ENCODE assay signal across 10 cellular contexts in genomic region chr17:35890774-35891155, GRCh38. TPM values are rescaled to one million over a fixed set of nuclear protein-coding genes. Genes with fewer than 3 reads are reported as not detected.
DNase-seq lines count a peak whose midpoint lies in the region; ATAC-seq and TF ChIP-seq lines count a peak whose summit lies in the region.
"Had no signal": no experiment of that assay in that cellular context is flagged by ENCODE, and none has a peak within 500 bp of the region (broad histone marks: within the 10 kb centered on the region; RNA-seq: fewer than 3 reads in every experiment).

No MANE protein-coding gene starts in this region.

- TF ChIP-seq POLR2A in gastroesophageal sphincter (IDR thresholded peaks at IDR 0.05): no peak

- peak; percentile 65 to 82 for ATAC-seq in natural killer cell treated with Interleukin-12 subunit alpha and Interleukin-12 subunit beta and Interleukin-15 and Interleukin-18, amount 100 ng/mL, for 72 hours
- ATAC-seq in gastroesophageal sphincter (no peak), HG02642 (IDR thresholded peaks at IDR 0.05; ENCODE audit: poor library complexity, unreplicated experiment) (no peak), HG03039 (IDR thresholded peaks at IDR 0.05; ENCODE audit: unreplicated experiment) (no peak)

- WGBS in gastroesophageal sphincter (ENCODE audit: low coverage in 1 of 2), 2 donors: 70% methylated on average over 2 of the region's 4 CpGs; no CpG with 5 or more reads in 1 of the 2 donors

- H3K9me3 Mint-ChIP-seq in natural killer cell treated with Interleukin-12 subunit alpha and Interleukin-12 subunit beta and Interleukin-15 and Interleukin-18, amount 100 ng/mL, for 72 hours: peaks cover 4% of the 10 kb centered on the region

- no peaks in the 10 kb centered on the region for H3K9me3 ChIP-seq in gastroesophageal sphincter
- H3K9me3 ChIP-seq: A549 had no signal

- H3K27ac ChIP-seq in gastroesophageal sphincter: no peak overlapping the region

- H3K27me3 ChIP-seq in gastroesophageal sphincter: no peaks in the 10 kb centered on the region

- H3K4me1 Mint-ChIP-seq in natural killer cell treated with Interleukin-12 subunit alpha and Interleukin-12 subunit beta and Interleukin-15 and Interleukin-18, amount 100 ng/mL, for 72 hours (ENCODE audit: low read depth in 2 of 2): peaks cover 72 to 74% of the 10 kb centered on the region in 2 donors

- no peaks in the 10 kb centered on the region for H3K27me3 Mint-ChIP-seq in natural killer cell treated with Interleukin-12 subunit alpha and Interleukin-12 subunit beta and Interleukin-15 and Interleukin-18, amount 100 ng/mL, for 72 hours

- H3K36me3 Mint-ChIP-seq in natural killer cell treated with Interleukin-12 subunit alpha and Interleukin-12 subunit beta and Interleukin-15 and Interleukin-18, amount 100 ng/mL, for 72 hours: no peaks in the 10 kb centered on the region

- H3K27ac Mint-ChIP-seq in natural killer cell treated with Interleukin-12 subunit alpha and Interleukin-12 subunit beta and Interleukin-15 and Interleukin-18, amount 100 ng/mL, for 72 hours: peak overlapping the region; percentile 85 to 91

- TF ChIP-seq EP300 in gastroesophageal sphincter (IDR thresholded peaks at IDR 0.05): no peak

- H3K36me3 ChIP-seq in gastroesophageal sphincter: no peaks in the 10 kb centered on the region

- DNase-seq in NCI-H1417 (lab: John Stamatoyannopoulos, UW) (peak; percentile 34 to 72 (median 54)), NCI-H1417 treated with DMSO at 0.1 percent for 48 hours (lab: John Stamatoyannopoulos, UW) (no peak), NCI-H1105 treated with DMSO at 0.1 percent for 48 hours (lab: John Stamatoyannopoulos, UW) (peak; percentile 11)
- DNase-seq in activated T-cell treated with anti-CD3 and anti-CD28 coated beads, Interleukin-2, amount 50 U/mL, for 48 hours: peak; percentile 26 to 44
- DNase-seq in natural killer cell treated with Interleukin-12 subunit alpha and Interleukin-12 subunit beta and Interleukin-15 and Interleukin-18, amount 100 ng/mL, for 72 hours (ENCODE audit: low spot score): peak; percentile 79

- TF ChIP-seq CTCF in gastroesophageal sphincter (IDR thresholded peaks at IDR 0.05): no peak

- no peak overlapping the region for H3K4me3 ChIP-seq in gastroesophageal sphincter
- H3K4me3 ChIP-seq: A549 had no signal

- peaks cover 0 to 7% (median 0%) of the 10 kb centered on the region in 3 donors for H3K4me1 ChIP-seq in gastroesophageal sphincter

- H3K4me3 Mint-ChIP-seq in natural killer cell treated with Interleukin-12 subunit alpha and Interleukin-12 subunit beta and Interleukin-15 and Interleukin-18, amount 100 ng/mL, for 72 hours: peak overlapping the region; percentile 75

RNA-seq across cellular contexts. Expression of gene CCL5, which starts 10.6 kb away (rescaled TPM):
- total RNA-seq in natural killer cell treated with Interleukin-12 subunit alpha and Interleukin-12 subunit beta and Interleukin-15 and Interleukin-18, amount 100 ng/mL, for 72 hours: 100 to 1,000 TPM in 1 of 2 donors, 10 to 100 TPM in 1; 97.5 to 224 TPM
- total RNA-seq in gastroesophageal sphincter: 1 to 10 TPM in 3 of 4 donors, under 1 TPM in 1; 0.78 to 3.8 (median 2.2) TPM

RNA-seq across cellular contexts. Expression of gene HEATR9, which starts 22.1 kb away (rescaled TPM):
- 1 to 10 TPM in 1 of 2 donors, under 1 TPM in 1; 0.81 to 2.9 TPM for total RNA-seq in natural killer cell treated with Interleukin-12 subunit alpha and Interleukin-12 subunit beta and Interleukin-15 and Interleukin-18, amount 100 ng/mL, for 72 hours
- under 1 TPM in 1 of 4 donors, not detected in 3; 0.27 TPM for total RNA-seq in gastroesophageal sphincter
- total RNA-seq: cardiac septum had no signal

RNA-seq across cellular contexts. Expression of gene RDM1, which starts 39.8 kb away (rescaled TPM):
- 1 to 10 TPM; 1.3 to 3.5 TPM for total RNA-seq in natural killer cell treated with Interleukin-12 subunit alpha and Interleukin-12 subunit beta and Interleukin-15 and Interleukin-18, amount 100 ng/mL, for 72 hours
- under 1 TPM in 1 of 4 donors, not detected in 3; 0.79 TPM for total RNA-seq in gastroesophageal sphincter
- total RNA-seq: cardiac septum had no signal

RNA-seq across cellular contexts. Expression of gene LYZL6, which starts 52.7 kb away (rescaled TPM):
- total RNA-seq in natural killer cell treated with Interleukin-12 subunit alpha and Interleukin-12 subunit beta and Interleukin-15 and Interleukin-18, amount 100 ng/mL, for 72 hours: not detected
- total RNA-seq in gastroesophageal sphincter: not detected
- total RNA-seq: cardiac septum had no signal

Comparison
In these comparisons a context has a peak if more than half of its experiments do, and no peak if none do; other contexts are left out.
1. ATAC-seq: peak in natural killer cell treated with Interleukin-12 subunit alpha and Interleukin-12 subunit beta and Interleukin-15 and Interleukin-18, amount 100 ng/mL, for 72 hours (2 of 2); none in gastroesophageal sphincter (single experiment), HG02642 (single experiment) and HG03039 (single experiment).
2. RNA of gene CCL5, which starts 10.6 kb away (total RNA-seq): 97.5 to 224 TPM in natural killer cell treated with Interleukin-12 subunit alpha and Interleukin-12 subunit beta and Interleukin-15 and Interleukin-18, amount 100 ng/mL, for 72 hours; 0.78 to 3.8 TPM in gastroesophageal sphincter; every median in the first group is over 10 times any median in the second.